15 cellular contexts compared by ENCODE assay signal in the genomic region with DNA sequence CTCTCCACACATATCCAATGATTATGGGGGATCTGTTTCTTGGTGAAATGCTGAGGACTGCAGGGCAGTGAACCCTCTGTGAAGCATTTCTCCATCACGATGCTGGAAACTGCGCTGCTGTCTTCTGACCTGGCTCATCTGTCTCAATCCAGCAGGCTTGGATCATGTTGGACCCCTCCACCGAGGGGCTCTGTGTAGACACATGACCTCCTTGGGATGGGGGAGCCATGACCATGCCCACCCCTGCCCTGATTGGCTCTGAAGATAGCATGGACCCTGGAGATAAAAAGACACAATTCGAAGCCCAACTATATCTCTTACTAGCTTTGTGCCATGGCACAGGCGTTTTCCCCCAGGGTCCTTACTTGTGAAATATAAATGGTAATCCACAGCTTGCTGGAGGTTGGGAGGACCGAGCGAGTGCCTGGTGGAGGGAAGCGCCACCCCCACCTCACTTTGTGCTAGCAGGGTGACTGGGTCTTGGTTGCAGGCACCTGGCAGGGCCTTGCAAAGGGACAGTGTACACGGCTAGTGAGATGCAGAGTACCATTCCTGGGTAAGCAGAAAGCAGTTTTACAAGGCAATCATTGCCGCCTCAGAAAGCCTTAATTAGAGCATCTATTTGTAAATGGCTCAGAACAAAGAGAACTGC. TPM values are rescaled to one million over a fixed set of nuclear protein-coding genes. Genes with fewer than 3 reads are reported as not detected.
DNase-seq lines count a peak whose midpoint lies in the region; ATAC-seq and TF ChIP-seq lines count a peak whose summit lies in the region.
"Had no signal": no experiment of that assay in that cellular context is flagged by ENCODE, and none has a peak within 500 bp of the region (broad histone marks: within the 10 kb centered on the region; RNA-seq: fewer than 3 reads in every experiment).

No MANE protein-coding gene starts in this region.

- no peak overlapping the region for H3K27ac ChIP-seq in coronary artery
- H3K27ac ChIP-seq: C4-2B had no signal

- ATAC-seq in Right ventricle myocardium inferior, result no peak
- ATAC-seq in HG03354 (IDR thresholded peaks at IDR 0.05; ENCODE audit: poor library complexity, severe bottlenecking, unreplicated experiment), result no peak

- TF ChIP-seq CTCF in coronary artery (IDR thresholded peaks at IDR 0.05), result no peak

- intact Hi-C loops in cardiac septum (cut with DNase I), result no loop called here
- intact Hi-C loops in Right ventricle myocardium inferior (cut with DNase I), result no loop called here

- no peak overlapping the region for H3K4me3 ChIP-seq in coronary artery

- peak; percentile 36 for DNase-seq in cardiac septum (ENCODE audit: low spot score)
- no peak for DNase-seq in Right ventricle myocardium inferior (ENCODE audit: missing footprints)
- peak; percentile 55 for DNase-seq in NCI-H146 treated with DMSO at 0.1 percent for 48 hours (lab: John Stamatoyannopoulos, UW; ENCODE audit: unreplicated experiment)
- peak; percentile 82 for DNase-seq in mesenteric fat pad (ENCODE audit: low spot score)
- DNase-seq in coronary artery (ENCODE audit: low spot score), result no peak
- DNase-seq in NOMO-1 (lab: John Stamatoyannopoulos, UW; ENCODE audit: unreplicated experiment in 2 of 2), result no peak
- DNase-seq: AML-193, DND-41, KBM-7, NCI-H1105, NCI-H2029 had no signal

RNA-seq across cellular contexts. Expression of a gene that starts 2.3 kb away (rescaled TPM):
- total RNA-seq in cardiac septum (not detected), Right ventricle myocardium inferior (not detected), mesenteric fat pad (not detected)

RNA-seq across cellular contexts. Expression of a gene that starts 32.2 kb away (rescaled TPM):
- total RNA-seq in cardiac septum (not detected), Right ventricle myocardium inferior (not detected), mesenteric fat pad (not detected)
- total RNA-seq: G401 had no signal

RNA-seq across cellular contexts. Expression of a gene that starts 43.7 kb away (rescaled TPM):
- total RNA-seq in cardiac septum (not detected), Right ventricle myocardium inferior (not detected), mesenteric fat pad (not detected)
- total RNA-seq: G401, NCI-H460 had no signal

RNA-seq across cellular contexts. Expression of a gene that starts 49.1 kb away (rescaled TPM):
- total RNA-seq in cardiac septum (not detected), Right ventricle myocardium inferior (not detected), mesenteric fat pad (not detected)
- total RNA-seq: G401 had no signal

Comparison
In these comparisons a context has a peak if more than half of its experiments do, and no peak if none do; other contexts are left out.
1. DNase-seq: peak in cardiac septum (single experiment), NCI-H146 treated with DMSO at 0.1 percent for 48 hours (single experiment) and mesenteric fat pad (single experiment); none in Right ventricle myocardium inferior (single experiment), coronary artery (single experiment) and NOMO-1 (0 of 2).